8 cellular contexts compared by ENCODE assay signal in the genomic region with DNA sequence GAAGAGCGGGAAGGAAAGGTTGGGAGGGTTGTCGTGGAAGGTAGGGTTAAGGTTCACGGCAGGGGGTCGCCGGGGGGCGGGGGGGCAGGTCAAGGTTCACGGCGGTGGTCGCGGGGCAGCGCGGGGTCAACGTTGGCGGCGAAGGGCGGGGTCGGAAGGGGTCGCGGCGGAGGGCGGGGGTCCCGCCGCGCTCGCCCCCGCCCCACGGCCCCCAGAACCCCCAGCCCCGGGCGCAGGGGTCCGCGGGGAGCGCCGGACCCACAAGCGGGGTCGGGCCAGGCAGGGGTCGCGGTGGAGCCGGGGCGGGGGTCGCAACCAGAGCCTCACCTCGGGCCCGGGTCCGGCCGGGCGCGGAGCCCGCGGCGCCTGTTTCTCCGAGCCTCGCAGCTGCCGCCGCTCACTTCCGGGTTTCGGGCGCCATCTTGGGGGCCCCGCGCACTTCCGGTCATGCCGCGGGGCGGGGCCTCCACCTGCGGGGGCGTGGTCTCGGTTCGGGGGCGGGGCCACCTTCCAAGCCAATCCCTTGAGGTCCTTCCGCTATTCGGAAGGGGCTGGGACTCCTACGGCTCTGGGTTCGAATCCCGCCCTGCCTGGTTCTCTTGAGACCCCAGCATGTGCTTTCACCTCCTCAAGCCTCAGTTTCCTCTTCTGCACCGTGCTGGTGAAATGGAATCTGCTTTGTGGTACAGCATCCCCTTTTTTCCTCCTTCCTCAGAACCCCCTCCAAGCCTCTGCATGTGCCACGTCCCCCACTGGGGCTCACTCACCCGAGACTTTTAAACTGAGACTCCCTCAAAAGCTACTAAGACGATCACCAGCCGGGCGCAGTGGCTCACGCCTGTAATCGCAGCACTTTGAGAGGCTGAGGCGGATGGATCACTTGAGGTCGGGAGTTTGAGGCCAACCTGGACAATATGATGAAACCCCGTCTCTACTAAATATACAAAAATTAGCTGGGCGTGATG. TPM values are rescaled to one million over a fixed set of nuclear protein-coding genes. Genes with fewer than 3 reads are reported as not detected.
DNase-seq lines count a peak whose midpoint lies in the region; ATAC-seq and TF ChIP-seq lines count a peak whose summit lies in the region.

A gene with protein sequence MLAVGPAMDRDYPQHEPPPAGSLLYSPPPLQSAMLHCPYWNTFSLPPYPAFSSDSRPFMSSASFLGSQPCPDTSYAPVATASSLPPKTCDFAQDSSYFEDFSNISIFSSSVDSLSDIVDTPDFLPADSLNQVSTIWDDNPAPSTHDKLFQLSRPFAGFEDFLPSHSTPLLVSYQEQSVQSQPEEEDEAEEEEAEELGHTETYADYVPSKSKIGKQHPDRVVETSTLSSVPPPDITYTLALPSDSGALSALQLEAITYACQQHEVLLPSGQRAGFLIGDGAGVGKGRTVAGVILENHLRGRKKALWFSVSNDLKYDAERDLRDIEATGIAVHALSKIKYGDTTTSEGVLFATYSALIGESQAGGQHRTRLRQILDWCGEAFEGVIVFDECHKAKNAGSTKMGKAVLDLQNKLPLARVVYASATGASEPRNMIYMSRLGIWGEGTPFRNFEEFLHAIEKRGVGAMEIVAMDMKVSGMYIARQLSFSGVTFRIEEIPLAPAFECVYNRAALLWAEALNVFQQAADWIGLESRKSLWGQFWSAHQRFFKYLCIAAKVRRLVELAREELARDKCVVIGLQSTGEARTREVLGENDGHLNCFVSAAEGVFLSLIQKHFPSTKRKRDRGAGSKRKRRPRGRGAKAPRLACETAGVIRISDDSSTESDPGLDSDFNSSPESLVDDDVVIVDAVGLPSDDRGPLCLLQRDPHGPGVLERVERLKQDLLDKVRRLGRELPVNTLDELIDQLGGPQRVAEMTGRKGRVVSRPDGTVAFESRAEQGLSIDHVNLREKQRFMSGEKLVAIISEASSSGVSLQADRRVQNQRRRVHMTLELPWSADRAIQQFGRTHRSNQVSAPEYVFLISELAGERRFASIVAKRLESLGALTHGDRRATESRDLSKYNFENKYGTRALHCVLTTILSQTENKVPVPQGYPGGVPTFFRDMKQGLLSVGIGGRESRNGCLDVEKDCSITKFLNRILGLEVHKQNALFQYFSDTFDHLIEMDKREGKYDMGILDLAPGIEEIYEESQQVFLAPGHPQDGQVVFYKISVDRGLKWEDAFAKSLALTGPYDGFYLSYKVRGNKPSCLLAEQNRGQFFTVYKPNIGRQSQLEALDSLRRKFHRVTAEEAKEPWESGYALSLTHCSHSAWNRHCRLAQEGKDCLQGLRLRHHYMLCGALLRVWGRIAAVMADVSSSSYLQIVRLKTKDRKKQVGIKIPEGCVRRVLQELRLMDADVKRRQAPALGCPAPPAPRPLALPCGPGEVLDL (N-terminal part only) (minus strand): TSS at position 424 of the 965 bp plus-strand sequence. CDS start 19,992 bp downstream, outside the sequence.

- TF ChIP-seq CTCF in HEK293 (tag by site-specific recombination; IDR thresholded peaks at IDR 0.05), result 0 out of 2 replicates have a peak, but pooled peaks have one; percentile 8
- no peak for TF ChIP-seq CTCF in ascending aorta (IDR thresholded peaks at IDR 0.05)
- no peak for TF ChIP-seq CTCF in uterus (IDR thresholded peaks at IDR 0.05)

- DNase-seq in DMS 273 treated with DMSO at 0.1 percent for 48 hours (lab: John Stamatoyannopoulos, UW) (peak; percentile 46), NCI-H146 treated with DMSO at 0.1 percent for 48 hours (lab: John Stamatoyannopoulos, UW; ENCODE audit: unreplicated experiment) (peak; percentile 50), T-helper 9 cell (peak; percentile 87), ascending aorta (ENCODE audit: low spot score in 2 of 2) (peak in 1 of 2 donors; percentile 93), right cardiac atrium (peak; percentile 91 to 96 (median 95)), uterus (peak; percentile 89 to 95)

- H3K27ac ChIP-seq in HEK293 (ENCODE audit: extremely low read depth, low read depth, low read length), result peak within 1 kb of the TSS; percentile 64
- peak within 1 kb of the TSS; percentile 93 to 94 for H3K27ac ChIP-seq in ascending aorta
- peak within 1 kb of the TSS; percentile 44 for H3K27ac ChIP-seq in right cardiac atrium (ENCODE audit: low read length)
- H3K27ac ChIP-seq in rectal smooth muscle tissue (ENCODE audit: low read depth, low read length), result peak within 1 kb of the TSS; percentile 86
- peak within 1 kb of the TSS; percentile 93 to 94 for H3K27ac ChIP-seq in uterus

- CTCF ChIA-PET in HEK293 (lab: Yijun Ruan, JAX), result interaction anchor here (0.8 to 1.2 kb wide), 2 partner anchors 11 to 13 kb away, joined by 4 to 5 read pairs; no protein-coding TSS in a partner anchor

- peak within 1 kb of the TSS; percentile 49 for H3K4me3 ChIP-seq in HEK293 (ENCODE audit: low read depth, low read length)
- peak within 1 kb of the TSS; percentile 87 to 93 for H3K4me3 ChIP-seq in ascending aorta
- H3K4me3 ChIP-seq in right cardiac atrium (ENCODE audit: low read length), result peak within 1 kb of the TSS; percentile 93
- peak within 1 kb of the TSS; percentile 76 for H3K4me3 ChIP-seq in rectal smooth muscle tissue (ENCODE audit: low read length)
- peak within 1 kb of the TSS; percentile 81 to 83 for H3K4me3 ChIP-seq in uterus

- POLR2A ChIA-PET in HEK293 (lab: Yijun Ruan, JAX), result interaction anchor here (1.0 kb wide), 1 partner anchor 11 kb away, joined by 5 read pairs; no protein-coding TSS in a partner anchor

- WGBS in right cardiac atrium, result 13% methylated on average over 84 of the region's 84 CpGs

- H3K4me1 ChIP-seq in HEK293 (ENCODE audit: control insufficient read depth, insufficient read depth, low read length), result peaks cover 4% of the 10 kb centered on the region
- H3K4me1 ChIP-seq in ascending aorta, result peaks cover 0 to 15% of the 10 kb centered on the region in 2 donors
- H3K4me1 ChIP-seq in right cardiac atrium (ENCODE audit: control insufficient read depth, insufficient read depth, low read length), result peaks cover 2% of the 10 kb centered on the region
- peaks cover 24% of the 10 kb centered on the region for H3K4me1 ChIP-seq in rectal smooth muscle tissue (ENCODE audit: control insufficient read depth, insufficient read depth, low read length)
- H3K4me1 ChIP-seq in uterus, result peaks cover 0 to 9% of the 10 kb centered on the region in 2 donors

- intact Hi-C loops in ascending aorta (cut with DNase I), result loop anchor here (2.0 kb wide), 2 partner anchors 41 to 65 kb away; a partner anchor contains a TSS
- intact Hi-C loops in right cardiac atrium (cut with DNase I), result no loop called here
- intact Hi-C loops in uterus (cut with DNase I; ENCODE audit: low total_unique reads), result no loop called here

- TF ChIP-seq POLR2A in uterus (IDR thresholded peaks at IDR 0.05), result peak; percentile 63 to 80

- no peaks in the 10 kb centered on the region for H3K9me3 ChIP-seq in HEK293 (ENCODE audit: control insufficient read depth, insufficient read depth, low read depth, low read length)
- H3K9me3 ChIP-seq in ascending aorta, result no peaks in the 10 kb centered on the region
- H3K9me3 ChIP-seq in right cardiac atrium (ENCODE audit: control insufficient read depth, low read length), result no peaks in the 10 kb centered on the region
- no peaks in the 10 kb centered on the region for H3K9me3 ChIP-seq in uterus

- H3K36me3 ChIP-seq in HEK293 (ENCODE audit: control insufficient read depth in 2 of 2, insufficient read depth in 1 of 2, low read length in 2 of 2) (peaks cover 0 to 3% of the 10 kb centered on the region in 2 experiments; a peak in 1 of 3 replicates), ascending aorta (no peaks in the 10 kb centered on the region), rectal smooth muscle tissue (ENCODE audit: control insufficient read depth, insufficient read depth, low read length) (peaks cover 4% of the 10 kb centered on the region), uterus (no peaks in the 10 kb centered on the region)

- H3K9ac ChIP-seq in rectal smooth muscle tissue (ENCODE audit: low read length), result peak within 1 kb of the TSS; percentile 42

- ATAC-seq in right cardiac atrium, result peak; percentile 81 to 85

- no peaks in the 10 kb centered on the region for H3K27me3 ChIP-seq in ascending aorta
- no peaks in the 10 kb centered on the region for H3K27me3 ChIP-seq in right cardiac atrium (ENCODE audit: control insufficient read depth, insufficient read depth)
- no peaks in the 10 kb centered on the region for H3K27me3 ChIP-seq in rectal smooth muscle tissue (ENCODE audit: control insufficient read depth, insufficient read depth, low read length)
- H3K27me3 ChIP-seq in uterus, result no peaks in the 10 kb centered on the region

TF ChIP-seq in HEK293, 187 proteins besides CTCF, POLR2A, EP300 and RAD21 (continues in another document):
- TF ChIP-seq, protein P1, sequence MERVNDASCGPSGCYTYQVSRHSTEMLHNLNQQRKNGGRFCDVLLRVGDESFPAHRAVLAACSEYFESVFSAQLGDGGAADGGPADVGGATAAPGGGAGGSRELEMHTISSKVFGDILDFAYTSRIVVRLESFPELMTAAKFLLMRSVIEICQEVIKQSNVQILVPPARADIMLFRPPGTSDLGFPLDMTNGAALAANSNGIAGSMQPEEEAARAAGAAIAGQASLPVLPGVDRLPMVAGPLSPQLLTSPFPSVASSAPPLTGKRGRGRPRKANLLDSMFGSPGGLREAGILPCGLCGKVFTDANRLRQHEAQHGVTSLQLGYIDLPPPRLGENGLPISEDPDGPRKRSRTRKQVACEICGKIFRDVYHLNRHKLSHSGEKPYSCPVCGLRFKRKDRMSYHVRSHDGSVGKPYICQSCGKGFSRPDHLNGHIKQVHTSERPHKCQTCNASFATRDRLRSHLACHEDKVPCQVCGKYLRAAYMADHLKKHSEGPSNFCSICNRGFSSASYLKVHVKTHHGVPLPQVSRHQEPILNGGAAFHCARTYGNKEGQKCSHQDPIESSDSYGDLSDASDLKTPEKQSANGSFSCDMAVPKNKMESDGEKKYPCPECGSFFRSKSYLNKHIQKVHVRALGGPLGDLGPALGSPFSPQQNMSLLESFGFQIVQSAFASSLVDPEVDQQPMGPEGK (tag by site-specific recombination; IDR thresholded peaks at IDR 0.05), result peak; percentile 72
- TF ChIP-seq, protein P2, sequence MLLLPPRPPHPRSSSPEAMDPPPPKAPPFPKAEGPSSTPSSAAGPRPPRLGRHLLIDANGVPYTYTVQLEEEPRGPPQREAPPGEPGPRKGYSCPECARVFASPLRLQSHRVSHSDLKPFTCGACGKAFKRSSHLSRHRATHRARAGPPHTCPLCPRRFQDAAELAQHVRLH (tag by site-specific recombination; IDR thresholded peaks at IDR 0.05), result peak; percentile 73

RNA-seq across cellular contexts. Expression of the gene that starts here (rescaled TPM):
- total RNA-seq in ascending aorta (120 TPM), right cardiac atrium (10 to 100 TPM; 18.0 to 44.5 (median 20.5) TPM), uterus (100 to 1,000 TPM in 1 of 4 donors, 10 to 100 TPM in 1, 1 to 10 TPM in 2; 4.4 to 107 (median 10.7) TPM)
- polyA plus RNA-seq in right cardiac atrium, result 13.4 TPM
